6 cellular contexts compared by ENCODE assay signal in the genomic region with DNA sequence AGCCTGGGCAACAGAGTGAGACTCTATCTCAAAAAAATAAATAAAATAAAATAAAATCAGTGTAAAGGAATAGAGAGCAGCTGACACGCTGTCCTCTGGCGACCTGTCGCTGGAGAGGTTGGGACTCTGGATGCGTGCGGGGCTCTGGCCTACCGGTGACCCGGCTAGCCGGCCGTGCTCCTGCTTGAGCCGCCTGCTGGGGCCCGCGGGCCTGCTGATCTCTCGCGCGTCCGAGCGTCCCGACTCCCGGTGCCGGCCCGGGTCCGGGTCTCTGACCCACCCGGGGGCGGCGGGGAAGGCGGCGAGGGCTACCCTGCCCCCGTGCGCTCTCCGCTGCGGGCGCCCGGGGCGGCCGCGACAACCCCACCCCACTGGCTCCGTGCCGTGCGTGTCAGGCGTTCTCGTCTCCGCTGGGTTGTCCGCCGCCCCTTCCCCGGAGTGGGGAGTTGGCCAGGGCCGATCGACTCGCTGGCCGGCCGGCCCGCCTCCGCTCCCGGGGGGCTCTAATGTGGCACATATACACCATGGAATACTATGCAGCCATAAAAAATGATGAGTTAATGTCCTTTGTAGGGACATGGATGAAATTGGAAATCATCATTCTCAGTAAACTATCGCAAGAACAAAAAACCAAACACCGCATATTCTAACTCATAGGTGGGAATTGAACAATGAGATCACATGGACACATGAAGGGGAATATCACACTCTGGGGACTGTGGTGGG. TPM values are rescaled to one million over a fixed set of nuclear protein-coding genes. Genes with fewer than 3 reads are reported as not detected.
"Had no signal": no experiment of that assay in that cellular context is flagged by ENCODE, and none has a peak within 500 bp of the region (broad histone marks: within the 10 kb centered on the region; RNA-seq: fewer than 3 reads in every experiment).

No MANE protein-coding gene starts in this region.

RNA-seq across cellular contexts. Expression of a gene that starts 25.5 kb away (rescaled TPM):
- total RNA-seq: chondrocyte, fibroblast of villous mesenchyme, mesenteric fat pad, occipital lobe, stomach had no signal

RNA-seq across cellular contexts. Expression of a gene that starts 31.3 kb away (rescaled TPM):
- total RNA-seq: ascending aorta had no signal
